10 cellular contexts compared by ENCODE assay signal in genomic region chr3:85667744-85668143, GRCh38.
"Had no signal": no experiment of that assay in that cellular context is flagged by ENCODE, and none has a peak within 500 bp of the region (broad histone marks: within the 10 kb centered on the region; RNA-seq: fewer than 3 reads in every experiment).

No MANE protein-coding gene starts in this region.

- H3K4me3 Mint-ChIP-seq: GM23338, H9, HFFc6 had no signal

- FAIRE-seq: H54 had no signal

- H2AFZ ChIP-seq: GM23248, GM23338 had no signal

- ATAC-seq: GM23338, HCT116 had no signal

- H3K9ac ChIP-seq: GM23248 had no signal

- DNase-seq: GM23248, GOT3, H7, H9, HCEC 1CT, HFFc6 had no signal

- H3K27ac ChIP-seq: GM23248 had no signal

- H3K9me3 ChIP-seq: HAP-1 had no signal

- H3K36me3 ChIP-seq: HAP-1 had no signal

- H3K27ac Mint-ChIP-seq: GM23338, H9, HFFc6 had no signal

- H3K4me2 ChIP-seq: GM23338 had no signal

- H3K4me3 ChIP-seq: GM23248, GM23338, HAP-1 had no signal
